11 cellular contexts compared by ENCODE assay signal in the genomic region with DNA sequence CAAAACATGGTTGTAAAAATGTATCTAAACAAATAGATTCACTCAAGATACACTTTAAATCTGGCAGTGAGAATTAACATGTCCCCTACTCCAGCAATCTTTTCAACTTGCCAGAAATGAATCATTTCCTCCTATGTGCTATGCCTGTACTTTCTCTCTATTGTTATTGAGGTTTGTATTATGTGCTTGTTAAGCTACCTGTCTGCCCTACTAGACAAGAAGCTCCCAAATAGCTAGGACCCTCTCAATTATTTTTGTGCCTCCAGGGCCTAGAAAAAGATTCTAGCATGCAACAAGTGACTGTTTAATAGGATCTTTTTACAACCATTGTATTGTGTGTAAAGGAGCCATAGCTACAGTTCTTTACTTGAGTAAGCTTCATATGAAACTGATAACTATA. TPM values are rescaled to one million over a fixed set of nuclear protein-coding genes. Genes with fewer than 3 reads are reported as not detected.
DNase-seq lines count a peak whose midpoint lies in the region; ATAC-seq lines count a peak whose summit lies in the region.
"Had no signal": no experiment of that assay in that cellular context is flagged by ENCODE, and none has a peak within 500 bp of the region (broad histone marks: within the 10 kb centered on the region; RNA-seq: fewer than 3 reads in every experiment).

No MANE protein-coding gene starts in this region.

- peaks cover 31% of the 10 kb centered on the region for H3K4me1 Mint-ChIP-seq in activated CD8-positive, alpha-beta T cell treated with anti-CD3 and anti-CD28 coated beads, Interleukin-2, amount 10 ng/mL, durations not matched to agents 7 days and 5 days (ENCODE audit: low read depth)

- peak overlapping the region; percentile 100 for H3K4me3 Mint-ChIP-seq in activated CD8-positive, alpha-beta T cell treated with anti-CD3 and anti-CD28 coated beads, Interleukin-2, amount 10 ng/mL, durations not matched to agents 7 days and 5 days
- H3K4me3 Mint-ChIP-seq: GM23338 had no signal

- CTCF ChIA-PET in activated CD8-positive, alpha-beta T cell treated with anti-CD3 and anti-CD28 coated beads, Interleukin-2, amount 10 ng/mL, durations not matched to agents 7 days and 5 days (lab: Charles Lee) = interaction anchor here (1.1 to 5.8 kb wide), 5 partner anchors 19 to 354 kb away, joined by 3 to 48 read pairs (median 4); partner anchors contain the start of gene HMGB2

- H3K27me3 Mint-ChIP-seq in activated CD8-positive, alpha-beta T cell treated with anti-CD3 and anti-CD28 coated beads, Interleukin-2, amount 10 ng/mL, durations not matched to agents 7 days and 5 days (ENCODE audit: low read depth) = no peaks in the 10 kb centered on the region

- POLR2A ChIA-PET in activated CD8-positive, alpha-beta T cell treated with anti-CD3 and anti-CD28 coated beads, Interleukin-2, amount 10 ng/mL, durations not matched to agents 7 days and 5 days (lab: Charles Lee) = interaction anchor here (0.5 to 9.4 kb wide), 2 partner anchors 33 to 129 kb away, joined by 4 to 329 read pairs; partner anchors contain the start of gene HMGB2

- peaks cover 15% of the 10 kb centered on the region for H3K36me3 Mint-ChIP-seq in activated CD8-positive, alpha-beta T cell treated with anti-CD3 and anti-CD28 coated beads, Interleukin-2, amount 10 ng/mL, durations not matched to agents 7 days and 5 days (ENCODE audit: low read depth)

- ATAC-seq in HG03060 (IDR thresholded peaks at IDR 0.05; ENCODE audit: low read depth, unreplicated experiment) = peak; percentile 19
- no peak for ATAC-seq in activated CD8-positive, alpha-beta T cell treated with anti-CD3 and anti-CD28 coated beads, Interleukin-2, amount 10 ng/mL, durations not matched to agents 7 days and 5 days
- no peak for ATAC-seq in GM19023 (IDR thresholded peaks at IDR 0.05; ENCODE audit: unreplicated experiment)
- ATAC-seq: GM23338 had no signal

- peak overlapping the region; percentile 35 for H3K27ac Mint-ChIP-seq in activated CD8-positive, alpha-beta T cell treated with anti-CD3 and anti-CD28 coated beads, Interleukin-2, amount 10 ng/mL, durations not matched to agents 7 days and 5 days
- H3K27ac Mint-ChIP-seq: GM23338 had no signal

- H3K9me3 Mint-ChIP-seq in activated CD8-positive, alpha-beta T cell treated with anti-CD3 and anti-CD28 coated beads, Interleukin-2, amount 10 ng/mL, durations not matched to agents 7 days and 5 days (ENCODE audit: insufficient read depth) = no peaks in the 10 kb centered on the region
- H3K9me3 Mint-ChIP-seq: GM23338 had no signal

- DNase-seq in NCI-H748 (lab: John Stamatoyannopoulos, UW; ENCODE audit: unreplicated experiment) = peak; percentile 21
- DNase-seq in NCI-H748 treated with DMSO at 0.1 percent for 48 hours (lab: John Stamatoyannopoulos, UW) = no peak
- DNase-seq in activated CD8-positive, alpha-beta T cell treated with anti-CD3 and anti-CD28 coated beads, Interleukin-2, amount 10 ng/mL, durations not matched to agents 7 days and 5 days = no peak
- peak; percentile 41 for DNase-seq in renal cortical epithelial cell (ENCODE audit: low read depth)
- DNase-seq in hepatic stellate cell (ENCODE audit: low spot score) = no peak
- DNase-seq in activated naive CD4-positive, alpha-beta T cell (lab: John Stamatoyannopoulos, UW) = no peak
- DNase-seq: activated gamma-delta T cell, NCI-H446 treated with DMSO at 0.1 percent for 48 hours had no signal

RNA-seq across cellular contexts. Expression of gene SAP30, which starts 3.5 kb away (rescaled TPM):
- 10 to 100 TPM; 19.7 to 21.0 TPM for total RNA-seq in activated CD8-positive, alpha-beta T cell treated with anti-CD3 and anti-CD28 coated beads, Interleukin-2, amount 10 ng/mL, durations not matched to agents 7 days and 5 days
- 9.0 and 22.4 TPM in 2 replicates for total RNA-seq in renal cortical epithelial cell

RNA-seq across cellular contexts. Expression of gene SCRG1, which starts 31.6 kb away (rescaled TPM):
- total RNA-seq in activated CD8-positive, alpha-beta T cell treated with anti-CD3 and anti-CD28 coated beads, Interleukin-2, amount 10 ng/mL, durations not matched to agents 7 days and 5 days = not detected
- not detected in 2 replicates for total RNA-seq in renal cortical epithelial cell
- total RNA-seq: GM23338 had no signal

RNA-seq across cellular contexts. Expression of gene HMGB2, which starts 33.1 kb away (rescaled TPM):
- 100 to 1,000 TPM; 861 to 891 TPM for total RNA-seq in activated CD8-positive, alpha-beta T cell treated with anti-CD3 and anti-CD28 coated beads, Interleukin-2, amount 10 ng/mL, durations not matched to agents 7 days and 5 days
- total RNA-seq in renal cortical epithelial cell = 22.2 and 51.9 TPM in 2 replicates

Comparison
In these comparisons a context has a peak if more than half of its experiments do, and no peak if none do; other contexts are left out.
1. DNase-seq: peak in NCI-H748 (single experiment) and renal cortical epithelial cell (single experiment); none in NCI-H748 treated with DMSO at 0.1 percent for 48 hours (single experiment), activated CD8-positive, alpha-beta T cell treated with anti-CD3 and anti-CD28 coated beads, Interleukin-2, amount 10 ng/mL, durations not matched to agents 7 days and 5 days (single experiment), hepatic stellate cell (single experiment) and activated naive CD4-positive, alpha-beta T cell (0 of 4).
2. RNA of gene HMGB2, which starts 33.1 kb away (total RNA-seq): 861 to 891 TPM in activated CD8-positive, alpha-beta T cell treated with anti-CD3 and anti-CD28 coated beads, Interleukin-2, amount 10 ng/mL, durations not matched to agents 7 days and 5 days; 22.2 to 51.9 TPM in renal cortical epithelial cell; every median in the first group is over 10 times any median in the second.